10 cellular contexts compared by ENCODE assay signal in the genomic region with DNA sequence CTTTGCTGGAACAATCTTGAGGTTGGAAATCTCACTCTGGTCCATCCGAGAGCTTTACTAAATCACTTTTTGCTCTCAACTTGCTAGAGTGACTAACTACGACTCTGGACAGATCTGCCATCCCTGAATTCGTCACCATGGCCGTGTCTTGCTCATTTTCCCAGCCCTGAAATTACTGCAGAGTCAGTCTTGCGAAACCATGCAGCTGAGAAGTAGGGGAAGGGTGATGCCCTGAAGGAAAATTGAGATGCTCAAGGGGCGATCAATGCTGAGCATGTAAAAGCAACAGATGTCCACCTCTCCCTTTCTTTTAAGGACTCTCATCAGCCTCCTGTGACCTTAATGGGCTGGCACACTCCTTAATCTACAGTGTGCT. TPM values are rescaled to one million over a fixed set of nuclear protein-coding genes. Genes with fewer than 3 reads are reported as not detected.
A peak's percentile ranks its signal among the peaks of the same experiment; 100 is the strongest.
DNase-seq lines count a peak whose midpoint lies in the region; ATAC-seq and TF ChIP-seq lines count a peak whose summit lies in the region.
"Had no signal": no experiment of that assay in that cellular context is flagged by ENCODE, and none has a peak within 500 bp of the region (broad histone marks: within the 10 kb centered on the region; RNA-seq: fewer than 3 reads in every experiment).

No MANE protein-coding gene starts in this region.

- H3K27me3 Mint-ChIP-seq in GM23338 (ENCODE audit: insufficient read depth, low read depth, poor library complexity): peaks cover 6% of the 10 kb centered on the region

- DNase-seq in GM03348 (ENCODE audit: low spot score) (peak; percentile 71), RWPE1 (ENCODE audit: low spot score) (peak; percentile 23), foreskin keratinocyte (peak; percentile 32 to 69), activated gamma-delta T cell treated with Interleukin-2 at 50 U/mL for 16 hours (no peak), NCI-H2029 (lab: John Stamatoyannopoulos, UW) (no peak), GM23338 (ENCODE audit: low spot score) (no peak)
- DNase-seq: activated naive CD4-positive, alpha-beta T cell treated with Interleukin-2 at 50 U/mL for 16 hours had no signal

- no peaks in the 10 kb centered on the region for H3K27me3 ChIP-seq in foreskin keratinocyte
- H3K27me3 ChIP-seq in skeletal muscle satellite cell (ENCODE audit: control insufficient read depth, insufficient read depth, low read length): no peaks in the 10 kb centered on the region
- H3K27me3 ChIP-seq in GM23338 (ENCODE audit: insufficient read depth): no peaks in the 10 kb centered on the region

- peaks cover 7% of the 10 kb centered on the region; the same call in 2 of the 3 replicates for H3K36me3 Mint-ChIP-seq in GM23338 (ENCODE audit: low read depth)

- H3F3A ChIP-seq in GM23338 (replicated peaks; ENCODE audit: low read depth): no peaks in the 10 kb centered on the region

- H3K4me1 ChIP-seq in foreskin keratinocyte (no peaks in the 10 kb centered on the region), skeletal muscle satellite cell (ENCODE audit: control insufficient read depth, insufficient read depth, low read length) (peaks cover 13% of the 10 kb centered on the region), GM23338 (ENCODE audit: insufficient read depth) (no peaks in the 10 kb centered on the region)

- H3K9me3 ChIP-seq in skeletal muscle satellite cell (replicated peaks; ENCODE audit: low read length): no peaks in the 10 kb centered on the region

- H3K9me3 Mint-ChIP-seq in GM23338: no peaks in the 10 kb centered on the region

- no peak overlapping the region for H3K27ac Mint-ChIP-seq in GM23338

- no peak overlapping the region for H3K9ac ChIP-seq in skeletal muscle satellite cell (ENCODE audit: low read depth, low read length)

- CTCF ChIA-PET in RWPE1 (lab: Yijun Ruan, JAX): interaction anchor here (0.6 to 3.5 kb wide), 6 partner anchors 13 to 243 kb away, joined by 3 to 30 read pairs (median 4); no protein-coding TSS in a partner anchor

- ATAC-seq in foreskin keratinocyte (peak; percentile 74), HG03045 (IDR thresholded peaks at IDR 0.05; ENCODE audit: unreplicated experiment) (no peak), GM23338 (no peak)

- no peaks in the 10 kb centered on the region for H3K9me2 ChIP-seq in GM23338 (ENCODE audit: insufficient read depth)

- no peaks in the 10 kb centered on the region for H4K20me1 ChIP-seq in GM23338 (replicated peaks; ENCODE audit: insufficient read depth)

- TF ChIP-seq CTCF in RWPE1 (conservative IDR thresholded peaks at IDR 0.05; ENCODE audit: low read depth) (no peak), foreskin keratinocyte (conservative IDR thresholded peaks at IDR 0.05) (no peak), GM23338 (conservative IDR thresholded peaks at IDR 0.05; ENCODE audit: low read depth in 2 of 2) (no peak)

- H3K4me3 ChIP-seq in skeletal muscle satellite cell (ENCODE audit: low read length) (no peak overlapping the region), GM23338 (no peak overlapping the region)

- H3K4me2 ChIP-seq in skeletal muscle satellite cell (ENCODE audit: low read length) (peak overlapping the region; percentile 46), GM23338 (no peak overlapping the region)

- H3K79me2 ChIP-seq in GM23338 (replicated peaks; ENCODE audit: insufficient read depth): 0 out of 2 replicates have a peak, but pooled peaks cover 4% of the 10 kb centered on the region

- no peaks in the 10 kb centered on the region for H3K4me1 Mint-ChIP-seq in GM23338

- no peak overlapping the region for H3K4me3 Mint-ChIP-seq in GM23338

- H2AFZ ChIP-seq in GM23338: no peak overlapping the region

- no peak overlapping the region for H3K27ac ChIP-seq in RWPE1
- H3K27ac ChIP-seq in foreskin keratinocyte: no peak overlapping the region
- no peak overlapping the region for H3K27ac ChIP-seq in GM23338 (ENCODE audit: low read depth)

- peaks cover 42% of the 10 kb centered on the region for H3K36me3 ChIP-seq in skeletal muscle satellite cell (ENCODE audit: insufficient read depth, low read length)
- no peaks in the 10 kb centered on the region for H3K36me3 ChIP-seq in GM23338 (ENCODE audit: insufficient read depth)

- POLR2A ChIA-PET in RWPE1 (lab: Yijun Ruan, JAX; ENCODE audit: low non-redundant PET): no interaction called here

TF ChIP-seq in GM23338, 12 proteins besides CTCF, POLR2A, EP300 and RAD21:
- TF ChIP-seq ZNF114 (CRISPR knock-in tag; IDR thresholded peaks at IDR 0.05) (no peak), CREB1 (CRISPR knock-in tag; IDR thresholded peaks at IDR 0.05; ENCODE audit: low read depth) (no peak), STAT1 (IDR thresholded peaks at IDR 0.05; ENCODE audit: unreplicated experiment) (no peak), EZH2 (IDR thresholded peaks at IDR 0.05; ENCODE audit: low read depth, unreplicated experiment) (no peak), ZNF331 (CRISPR knock-in tag; IDR thresholded peaks at IDR 0.05; ENCODE audit: low read depth) (no peak), NANOG (IDR thresholded peaks at IDR 0.05; ENCODE audit: borderline replicate concordance) (no peak)
- TF ChIP-seq, protein P1, sequence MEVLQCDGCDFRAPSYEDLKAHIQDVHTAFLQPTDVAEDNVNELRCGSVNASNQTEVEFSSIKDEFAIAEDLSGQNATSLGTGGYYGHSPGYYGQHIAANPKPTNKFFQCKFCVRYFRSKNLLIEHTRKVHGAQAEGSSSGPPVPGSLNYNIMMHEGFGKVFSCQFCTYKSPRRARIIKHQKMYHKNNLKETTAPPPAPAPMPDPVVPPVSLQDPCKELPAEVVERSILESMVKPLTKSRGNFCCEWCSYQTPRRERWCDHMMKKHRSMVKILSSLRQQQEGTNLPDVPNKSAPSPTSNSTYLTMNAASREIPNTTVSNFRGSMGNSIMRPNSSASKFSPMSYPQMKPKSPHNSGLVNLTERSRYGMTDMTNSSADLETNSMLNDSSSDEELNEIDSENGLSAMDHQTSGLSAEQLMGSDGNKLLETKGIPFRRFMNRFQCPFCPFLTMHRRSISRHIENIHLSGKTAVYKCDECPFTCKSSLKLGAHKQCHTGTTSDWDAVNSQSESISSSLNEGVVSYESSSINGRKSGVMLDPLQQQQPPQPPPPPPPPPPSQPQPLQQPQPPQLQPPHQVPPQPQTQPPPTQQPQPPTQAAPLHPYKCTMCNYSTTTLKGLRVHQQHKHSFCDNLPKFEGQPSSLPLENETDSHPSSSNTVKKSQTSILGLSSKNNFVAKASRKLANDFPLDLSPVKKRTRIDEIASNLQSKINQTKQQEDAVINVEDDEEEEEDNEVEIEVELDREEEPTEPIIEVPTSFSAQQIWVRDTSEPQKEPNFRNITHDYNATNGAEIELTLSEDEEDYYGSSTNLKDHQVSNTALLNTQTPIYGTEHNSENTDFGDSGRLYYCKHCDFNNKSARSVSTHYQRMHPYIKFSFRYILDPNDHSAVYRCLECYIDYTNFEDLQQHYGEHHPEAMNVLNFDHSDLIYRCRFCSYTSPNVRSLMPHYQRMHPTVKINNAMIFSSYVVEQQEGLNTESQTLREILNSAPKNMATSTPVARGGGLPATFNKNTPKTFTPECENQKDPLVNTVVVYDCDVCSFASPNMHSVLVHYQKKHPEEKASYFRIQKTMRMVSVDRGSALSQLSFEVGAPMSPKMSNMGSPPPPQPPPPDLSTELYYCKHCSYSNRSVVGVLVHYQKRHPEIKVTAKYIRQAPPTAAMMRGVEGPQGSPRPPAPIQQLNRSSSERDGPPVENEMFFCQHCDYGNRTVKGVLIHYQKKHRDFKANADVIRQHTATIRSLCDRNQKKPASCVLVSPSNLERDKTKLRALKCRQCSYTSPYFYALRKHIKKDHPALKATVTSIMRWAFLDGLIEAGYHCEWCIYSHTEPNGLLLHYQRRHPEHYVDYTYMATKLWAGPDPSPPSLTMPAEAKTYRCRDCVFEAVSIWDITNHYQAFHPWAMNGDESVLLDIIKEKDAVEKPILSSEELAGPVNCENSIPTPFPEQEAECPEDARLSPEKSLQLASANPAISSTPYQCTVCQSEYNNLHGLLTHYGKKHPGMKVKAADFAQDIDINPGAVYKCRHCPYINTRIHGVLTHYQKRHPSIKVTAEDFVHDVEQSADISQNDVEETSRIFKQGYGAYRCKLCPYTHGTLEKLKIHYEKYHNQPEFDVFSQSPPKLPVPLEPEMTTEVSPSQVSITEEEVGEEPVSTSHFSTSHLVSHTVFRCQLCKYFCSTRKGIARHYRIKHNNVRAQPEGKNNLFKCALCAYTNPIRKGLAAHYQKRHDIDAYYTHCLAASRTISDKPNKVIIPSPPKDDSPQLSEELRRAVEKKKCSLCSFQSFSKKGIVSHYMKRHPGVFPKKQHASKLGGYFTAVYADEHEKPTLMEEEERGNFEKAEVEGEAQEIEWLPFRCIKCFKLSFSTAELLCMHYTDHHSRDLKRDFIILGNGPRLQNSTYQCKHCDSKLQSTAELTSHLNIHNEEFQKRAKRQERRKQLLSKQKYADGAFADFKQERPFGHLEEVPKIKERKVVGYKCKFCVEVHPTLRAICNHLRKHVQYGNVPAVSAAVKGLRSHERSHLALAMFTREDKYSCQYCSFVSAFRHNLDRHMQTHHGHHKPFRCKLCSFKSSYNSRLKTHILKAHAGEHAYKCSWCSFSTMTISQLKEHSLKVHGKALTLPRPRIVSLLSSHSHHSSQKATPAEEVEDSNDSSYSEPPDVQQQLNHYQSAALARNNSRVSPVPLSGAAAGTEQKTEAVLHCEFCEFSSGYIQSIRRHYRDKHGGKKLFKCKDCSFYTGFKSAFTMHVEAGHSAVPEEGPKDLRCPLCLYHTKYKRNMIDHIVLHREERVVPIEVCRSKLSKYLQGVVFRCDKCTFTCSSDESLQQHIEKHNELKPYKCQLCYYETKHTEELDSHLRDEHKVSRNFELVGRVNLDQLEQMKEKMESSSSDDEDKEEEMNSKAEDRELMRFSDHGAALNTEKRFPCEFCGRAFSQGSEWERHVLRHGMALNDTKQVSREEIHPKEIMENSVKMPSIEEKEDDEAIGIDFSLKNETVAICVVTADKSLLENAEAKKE (CRISPR knock-in tag; IDR thresholded peaks at IDR 0.05): no peak

RNA-seq across cellular contexts. Expression of a gene that starts 18.8 kb away (rescaled TPM):
- total RNA-seq in foreskin keratinocyte: 16.5 and 17.7 TPM in 2 replicates
- polyA plus RNA-seq in foreskin keratinocyte (12.5 TPM in 2 replicates), GM23338 (2016; fragmentation: Nextera tagmentation; extraction: Ambion mirVana) (6.4 and 6.9 TPM in 2 replicates)
- total RNA-seq in skeletal muscle satellite cell (2012; rRNA removed): 13.7 and 16.8 TPM in 2 replicates
- total RNA-seq in GM23338 (2014; rRNA removed; shearing (Covaris generic)): 12.3 and 18.0 TPM in 2 replicates

RNA-seq across cellular contexts. Expression of a gene that starts 46.9 kb away (rescaled TPM):
- 0.07 and 0.37 TPM in 2 replicates for total RNA-seq in foreskin keratinocyte
- polyA plus RNA-seq in foreskin keratinocyte (0.16 and 0.23 TPM in 2 replicates), GM23338 (2016; fragmentation: Nextera tagmentation; extraction: Ambion mirVana) (0.52 and 0.73 TPM in 2 replicates)
- total RNA-seq in skeletal muscle satellite cell (2012; rRNA removed): 6.3 and 13.3 TPM in 2 replicates
- 0.10 TPM in 1 of 2 replicates, not detected in the other for total RNA-seq in GM23338 (2014; rRNA removed; shearing (Covaris generic))
- total RNA-seq: mononuclear cell had no signal

Comparison
In these comparisons a context has a peak if more than half of its experiments do, and no peak if none do; other contexts are left out.
1. DNase-seq: peak in GM03348 (single experiment), RWPE1 (single experiment) and foreskin keratinocyte (2 of 2); none in activated gamma-delta T cell treated with Interleukin-2 at 50 U/mL for 16 hours (single experiment), NCI-H2029 (single experiment) and GM23338 (single experiment).